Comparison of ENCODE assay signal across 8 cellular contexts in the genomic region with DNA sequence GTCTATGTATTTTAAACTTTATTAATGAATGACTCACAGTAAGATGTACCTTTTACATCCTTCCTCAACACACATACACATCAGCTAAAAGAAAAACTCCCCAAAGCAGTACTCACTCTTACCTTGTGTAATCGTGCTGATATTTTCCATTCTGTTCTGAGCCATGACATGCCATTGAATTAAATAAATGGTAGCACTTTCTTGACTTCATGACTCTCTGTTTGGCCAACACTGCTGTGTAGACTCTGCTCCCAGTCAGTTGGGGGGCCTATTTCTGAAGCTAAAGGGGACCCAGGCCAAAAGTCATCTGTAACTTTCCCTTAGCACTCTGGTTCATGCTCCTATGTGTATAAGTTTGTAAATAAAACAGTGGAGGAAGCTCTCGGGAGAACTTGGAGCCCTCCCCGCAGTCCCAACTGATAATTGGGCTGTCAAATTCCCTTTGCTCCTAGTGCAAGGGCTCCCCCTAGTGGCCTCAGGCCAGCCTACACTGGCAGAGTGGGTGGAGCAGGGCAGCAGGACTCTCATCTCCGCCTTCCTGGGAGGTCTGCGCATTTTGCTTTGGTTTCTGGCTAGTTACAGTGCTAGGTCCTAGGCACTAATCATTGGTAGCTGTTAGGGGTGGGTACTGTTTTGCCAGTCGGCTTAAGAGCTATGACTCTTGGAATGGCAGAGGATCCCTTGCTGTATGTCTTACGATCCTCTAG. TPM values are rescaled to one million over a fixed set of nuclear protein-coding genes. Genes with fewer than 3 reads are reported as not detected.
A peak's percentile ranks its signal among the peaks of the same experiment; 100 is the strongest.
DNase-seq lines count a peak whose midpoint lies in the region; ATAC-seq, FAIRE-seq and TF ChIP-seq lines count a peak whose summit lies in the region.

No MANE protein-coding gene starts in this region.

- peaks cover 5% of the 10 kb centered on the region for H3K36me3 Mint-ChIP-seq in osteocyte (ENCODE audit: unreplicated experiment)

- H3K27ac Mint-ChIP-seq in osteocyte (ENCODE audit: unreplicated experiment): no peak overlapping the region

- H3K9me3 ChIP-seq in upper lobe of left lung: no peaks in the 10 kb centered on the region

- peaks cover 29% of the 10 kb centered on the region for H3K4me1 Mint-ChIP-seq in osteocyte (ENCODE audit: unreplicated experiment)

- DNase-seq in EL (peak; percentile 82), KBM-7 (peak; percentile 64), RWPE1 (ENCODE audit: low spot score) (peak; percentile 78), frontal cortex (ENCODE audit: low spot score in 2 of 2) (peak; percentile 20 to 61), osteocyte (ENCODE audit: extremely low spot score, unreplicated experiment) (peak; percentile 94), upper lobe of left lung (peak; percentile 9 to 73)
- peak; percentile 13 for DNase-seq in activated effector memory CD4-positive, alpha-beta T cell treated with Interleukin-2 at 50 U/mL for 16 hours

- no peaks in the 10 kb centered on the region for H3K9me3 Mint-ChIP-seq in osteocyte (ENCODE audit: unreplicated experiment)

- no peak overlapping the region for H3K4me3 Mint-ChIP-seq in osteocyte (ENCODE audit: unreplicated experiment)

- no peak overlapping the region for H3K4me3 ChIP-seq in upper lobe of left lung

- no peak for TF ChIP-seq EP300 in upper lobe of left lung (IDR thresholded peaks at IDR 0.05)

- H3K4me1 ChIP-seq in upper lobe of left lung: peaks cover 5 to 9% (median 8%) of the 10 kb centered on the region in 4 donors

- POLR2A ChIA-PET in RWPE1 (lab: Yijun Ruan, JAX; ENCODE audit: low non-redundant PET): no interaction called here

- no peaks in the 10 kb centered on the region for H3K27me3 ChIP-seq in upper lobe of left lung

- H3K27me3 Mint-ChIP-seq in osteocyte (ENCODE audit: unreplicated experiment): peaks cover 4% of the 10 kb centered on the region

- H3K36me3 ChIP-seq in upper lobe of left lung: no peaks in the 10 kb centered on the region

- TF ChIP-seq POLR2A in upper lobe of left lung (IDR thresholded peaks at IDR 0.05): no peak

- CTCF ChIA-PET in RWPE1 (lab: Yijun Ruan, JAX): interaction anchor here (0.5 to 1.4 kb wide), 18 partner anchors 11 to 1818 kb away, joined by 3 to 10 read pairs (median 3); no protein-coding TSS in a partner anchor

- no peak for FAIRE-seq in frontal cortex (lab: Jason Lieb, UNC)

- in situ Hi-C loops in KBM-7 (cut with MboI; ENCODE audit: low pct_unique_long_range_greater_than_20kb, low sequenced_read_pairs): no loop called here

- no peak overlapping the region for H3K27ac ChIP-seq in RWPE1
- no peak overlapping the region for H3K27ac ChIP-seq in upper lobe of left lung

- ATAC-seq in GM21825 (IDR thresholded peaks at IDR 0.05; ENCODE audit: unreplicated experiment) (peak; percentile 63), upper lobe of left lung (ENCODE audit: low FRiP score in 2 of 2) (peak; percentile 75 to 77)

- 18% methylated on average over 5 to 7 of the region's 7 CpGs for WGBS in upper lobe of left lung, 2 donors

- TF ChIP-seq CTCF in RWPE1 (conservative IDR thresholded peaks at IDR 0.05; ENCODE audit: low read depth) (peak; percentile 87), osteocyte (IDR thresholded peaks at IDR 0.05) (no peak), upper lobe of left lung (IDR thresholded peaks at IDR 0.05) (peak; percentile 78 to 90 (median 85))

RNA-seq across cellular contexts. Expression of gene FYB2, which starts 1.7 kb away (rescaled TPM):
- total RNA-seq in frontal cortex (under 0.01 TPM), osteocyte (not detected in 2 replicates), upper lobe of left lung (10 to 100 TPM in 2 of 6 donors, 1 to 10 TPM in 4; 1.2 to 43.2 (median 7.2) TPM)

RNA-seq across cellular contexts. Expression of gene C8A, which starts 33.7 kb away (rescaled TPM):
- not detected for total RNA-seq in frontal cortex
- total RNA-seq in osteocyte: not detected in 2 replicates
- total RNA-seq in upper lobe of left lung: under 1 TPM in 1 of 6 donors, not detected in 5; 0.09 TPM

Comparison
In these comparisons a context has a peak if more than half of its experiments do, and no peak if none do; other contexts are left out.
1. DNase-seq: peak in every context shown above with its lines; median percentile 94 in osteocyte; 82 in EL; 78 in RWPE1; 64 in KBM-7; 41 in upper lobe of left lung; 40 in frontal cortex; 13 in activated effector memory CD4-positive, alpha-beta T cell treated with Interleukin-2 at 50 U/mL for 16 hours.